11 cellular contexts compared by ENCODE assay signal in genomic region chr4:2258091-2259035, GRCh38. TPM values are rescaled to one million over a fixed set of nuclear protein-coding genes. Genes with fewer than 3 reads are reported as not detected.
DNase-seq lines count a peak whose midpoint lies in the region; ATAC-seq and TF ChIP-seq lines count a peak whose summit lies in the region.
"Had no signal": no experiment of that assay in that cellular context is flagged by ENCODE, and none has a peak within 500 bp of the region (broad histone marks: within the 10 kb centered on the region; RNA-seq: fewer than 3 reads in every experiment).

No MANE protein-coding gene starts in this region.

- H2BK15ac ChIP-seq in mesenchymal stem cell (ENCODE audit: low read depth, poor library complexity, severe bottlenecking): no peak overlapping the region

- no peaks in the 10 kb centered on the region for H3K9me3 ChIP-seq in mesenchymal stem cell (ENCODE audit: control insufficient read depth, low read length)

- TF ChIP-seq CTCF in WTC11 (IDR thresholded peaks at IDR 0.05): no peak

- H4K91ac ChIP-seq in mesenchymal stem cell (ENCODE audit: low read length): no peak overlapping the region

- H3K27ac ChIP-seq in cingulate gyrus (ENCODE audit: low read depth, low read length): peak overlapping the region; percentile 85
- H3K27ac ChIP-seq in mesenchymal stem cell (ENCODE audit: low read length, poor library complexity, severe bottlenecking): no peak overlapping the region
- peak overlapping the region; percentile 78 for H3K27ac ChIP-seq in temporal lobe (ENCODE audit: low read depth, low read length)
- H3K27ac ChIP-seq: KMS-11 had no signal

- ATAC-seq in WTC11: no peak
- no peak for ATAC-seq in HG02884 (IDR thresholded peaks at IDR 0.05; ENCODE audit: unreplicated experiment)
- no peak for ATAC-seq in HG03469 (IDR thresholded peaks at IDR 0.05; ENCODE audit: unreplicated experiment)
- ATAC-seq: esophagus mucosa had no signal

- H3K36me3 ChIP-seq in mesenchymal stem cell (ENCODE audit: control insufficient read depth in 1 of 2, insufficient read depth in 2 of 2, low read depth in 1 of 2, low read length in 2 of 2): peaks cover 31 to 68% of the 10 kb centered on the region in 2 experiments

- H2BK12ac ChIP-seq in mesenchymal stem cell (ENCODE audit: low read length in 2 of 2): no peak overlapping the region

- no peaks in the 10 kb centered on the region for H3K27me3 ChIP-seq in mesenchymal stem cell (ENCODE audit: control insufficient read depth in 1 of 2, insufficient read depth in 1 of 2, low read length in 2 of 2)

- no peak overlapping the region for H2AFZ ChIP-seq in mesenchymal stem cell (ENCODE audit: low read depth, low read length)

- peak; percentile 8 for DNase-seq in WTC11 (ENCODE audit: low spot score)
- no peak for DNase-seq in mesenchymal stem cell
- DNase-seq in DMS53 (lab: John Stamatoyannopoulos, UW): no peak
- DNase-seq: NCI-H510A had no signal

- H3K4me1 Mint-ChIP-seq in WTC11: peaks cover 10% of the 10 kb centered on the region; the same call in 1 of the 2 replicates

- no peak overlapping the region for H3K4me3 ChIP-seq in mesenchymal stem cell (ENCODE audit: insufficient read depth in 1 of 2, low read depth in 1 of 2, low read length in 2 of 2)

- no peak overlapping the region for H2AK5ac ChIP-seq in mesenchymal stem cell (ENCODE audit: low read length, severe bottlenecking)

- no peak overlapping the region for H2BK5ac ChIP-seq in mesenchymal stem cell (ENCODE audit: low read depth, low read length, poor library complexity, severe bottlenecking)

- H3K9me3 Mint-ChIP-seq in WTC11: no peaks in the 10 kb centered on the region
- H3K9me3 Mint-ChIP-seq: activated naive CD4-positive, alpha-beta T cell treated with anti-CD3 and anti-CD28 coated beads, Interleukin-2, amount 50 U/mL, for 24 hours had no signal

- peaks cover 31% of the 10 kb centered on the region for H3K79me1 ChIP-seq in mesenchymal stem cell (replicated peaks; ENCODE audit: low read length, poor library complexity, severe bottlenecking)

- H3K4me3 Mint-ChIP-seq in WTC11: no peak overlapping the region
- H3K4me3 Mint-ChIP-seq: activated naive CD4-positive, alpha-beta T cell treated with anti-CD3 and anti-CD28 coated beads, Interleukin-2, amount 50 U/mL, for 24 hours had no signal

- peaks cover 55% of the 10 kb centered on the region for H3K4me1 ChIP-seq in mesenchymal stem cell (ENCODE audit: control insufficient read depth, insufficient read depth, low read depth, low read length)

- WGBS in mesenchymal stem cell: 95% methylated on average over 18 of the region's 18 CpGs

- peak overlapping the region; percentile 90 for H3K9ac ChIP-seq in mesenchymal stem cell (ENCODE audit: low read length)
- H3K9ac ChIP-seq: KMS-11 had no signal

- CTCF ChIA-PET in WTC11 (lab: Charles Lee): interaction anchor here (0.8 kb wide), 1 partner anchor 38 kb away, joined by 3 read pairs; no protein-coding TSS in a partner anchor

- H3K27ac Mint-ChIP-seq in WTC11: peak overlapping the region; percentile 27; the same call in 1 of the 2 replicates
- H3K27ac Mint-ChIP-seq: activated naive CD4-positive, alpha-beta T cell treated with anti-CD3 and anti-CD28 coated beads, Interleukin-2, amount 50 U/mL, for 24 hours had no signal

- no peak overlapping the region for H3K4ac ChIP-seq in mesenchymal stem cell (ENCODE audit: low read depth in 1 of 2, low read length in 2 of 2)

- no peak overlapping the region for H3K14ac ChIP-seq in mesenchymal stem cell (ENCODE audit: low read length in 2 of 2)

- H4K8ac ChIP-seq in mesenchymal stem cell (ENCODE audit: low read length): no peak overlapping the region

- H3K4me2 ChIP-seq in mesenchymal stem cell (ENCODE audit: low read length, poor library complexity, severe bottlenecking): no peak overlapping the region
- H3K4me2 ChIP-seq: KMS-11 had no signal

- POLR2A ChIA-PET in WTC11 (lab: Charles Lee): no interaction called here

- no peak overlapping the region for H3K18ac ChIP-seq in mesenchymal stem cell (ENCODE audit: low read depth in 1 of 2, low read length in 2 of 2)

- no peak overlapping the region for H2BK120ac ChIP-seq in mesenchymal stem cell (ENCODE audit: low read depth, low read length)

- H3K23ac ChIP-seq in mesenchymal stem cell (ENCODE audit: low read length in 2 of 2): peak overlapping the region in 1 of 2 experiments; percentile 4

- peaks cover 3% of the 10 kb centered on the region for H3K27me3 Mint-ChIP-seq in WTC11 (ENCODE audit: low read depth)
- H3K27me3 Mint-ChIP-seq: activated naive CD4-positive, alpha-beta T cell treated with anti-CD3 and anti-CD28 coated beads, Interleukin-2, amount 50 U/mL, for 24 hours had no signal

- no peaks in the 10 kb centered on the region for H3K36me3 Mint-ChIP-seq in WTC11
- H3K36me3 Mint-ChIP-seq: activated naive CD4-positive, alpha-beta T cell treated with anti-CD3 and anti-CD28 coated beads, Interleukin-2, amount 50 U/mL, for 24 hours had no signal

TF ChIP-seq in WTC11, 78 proteins besides CTCF, POLR2A, EP300 and RAD21 (continues in another document):
- no peak for TF ChIP-seq MAX (CRISPR knock-in tag; IDR thresholded peaks at IDR 0.05)
- no peak for TF ChIP-seq EMX1 (CRISPR knock-in tag; IDR thresholded peaks at IDR 0.05)
- no peak for TF ChIP-seq GRHL2 (CRISPR knock-in tag; IDR thresholded peaks at IDR 0.05; ENCODE audit: insufficient replicate concordance, severe bottlenecking)
- TF ChIP-seq ZNF671 (CRISPR knock-in tag; IDR thresholded peaks at IDR 0.05): no peak
- no peak for TF ChIP-seq TP53 (CRISPR knock-in tag; IDR thresholded peaks at IDR 0.05)
- TF ChIP-seq RORB (CRISPR knock-in tag; IDR thresholded peaks at IDR 0.05): no peak
- TF ChIP-seq ATF6 (CRISPR knock-in tag; IDR thresholded peaks at IDR 0.05): no peak
- TF ChIP-seq GTF2I (CRISPR knock-in tag; conservative IDR thresholded peaks at IDR 0.05): no peak
- TF ChIP-seq FOXP4 (CRISPR knock-in tag; IDR thresholded peaks at IDR 0.05): no peak
- no peak for TF ChIP-seq OVOL2 (CRISPR knock-in tag; IDR thresholded peaks at IDR 0.05; ENCODE audit: borderline replicate concordance)
- TF ChIP-seq ZBTB43 (CRISPR knock-in tag; IDR thresholded peaks at IDR 0.05): no peak
- TF ChIP-seq ATF1 (CRISPR knock-in tag; IDR thresholded peaks at IDR 0.05): no peak
- no peak for TF ChIP-seq ETV6 (CRISPR knock-in tag; IDR thresholded peaks at IDR 0.05)
- TF ChIP-seq FOXJ3 (CRISPR knock-in tag; IDR thresholded peaks at IDR 0.05; ENCODE audit: borderline replicate concordance): no peak
- TF ChIP-seq PRRX2 (CRISPR knock-in tag; IDR thresholded peaks at IDR 0.05): no peak

RNA-seq across cellular contexts. Expression of gene MXD4, which starts 3.5 kb away (rescaled TPM):
- 17.7 to 22.7 TPM (median 20.4 TPM) in 3 replicates for total RNA-seq in WTC11 (2021)
- polyA plus RNA-seq in mesenchymal stem cell (2013, experiment 1 of 2): 61.3 TPM
- polyA plus RNA-seq in mesenchymal stem cell (2013, experiment 2 of 2): 61.0 TPM
- 17.0 TPM for total RNA-seq in temporal lobe

RNA-seq across cellular contexts. Expression of gene HAUS3, which starts 16.4 kb away (rescaled TPM):
- total RNA-seq in WTC11 (2021) (11.9 to 14.7 TPM (median 12.4 TPM) in 3 replicates), temporal lobe (27.0 TPM)
- polyA plus RNA-seq in mesenchymal stem cell (2013, experiment 1 of 2): 7.1 TPM
- 7.2 TPM for polyA plus RNA-seq in mesenchymal stem cell (2013, experiment 2 of 2)

RNA-seq across cellular contexts. Expression of gene POLN, which starts 16.4 kb away (rescaled TPM):
- total RNA-seq in WTC11 (2021) (2.5 to 3.5 TPM (median 2.8 TPM) in 3 replicates), temporal lobe (5.2 TPM)
- 1.0 TPM for polyA plus RNA-seq in mesenchymal stem cell (2013, experiment 1 of 2)
- 1.1 TPM for polyA plus RNA-seq in mesenchymal stem cell (2013, experiment 2 of 2)
